ENCODE assay signal across 17 cellular contexts in the genomic region with DNA sequence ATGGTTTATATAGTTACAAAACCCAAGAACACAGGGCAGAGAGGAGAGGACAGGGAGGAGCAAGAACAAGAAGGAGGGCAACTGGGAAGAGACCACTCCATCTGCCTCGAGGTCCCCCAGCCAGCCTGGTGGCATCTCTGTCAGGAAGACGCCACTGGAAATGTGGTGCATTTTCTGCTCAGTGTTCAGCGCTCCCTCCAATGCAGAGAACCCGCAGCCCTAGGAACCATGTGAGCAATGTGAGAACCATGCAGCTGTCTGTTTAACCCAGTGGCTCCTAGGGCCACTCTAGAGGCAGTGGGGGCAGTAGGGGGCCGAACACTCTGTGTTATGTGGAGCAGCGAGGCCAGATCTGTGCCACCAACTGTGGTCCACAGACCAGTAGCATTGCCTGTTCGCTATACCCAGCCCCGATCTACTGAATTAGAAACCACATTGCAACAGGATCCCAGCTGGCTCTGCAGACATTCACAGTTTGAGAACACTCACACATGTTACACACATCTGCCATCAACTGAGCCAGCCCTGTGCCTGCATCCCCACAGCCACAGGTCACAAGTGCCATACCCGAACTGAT.
"Had no signal": no experiment of that assay in that cellular context is flagged by ENCODE, and none has a peak within 500 bp of the region (broad histone marks: within the 10 kb centered on the region; RNA-seq: fewer than 3 reads in every experiment).

No MANE protein-coding gene starts in this region.

- H3K36me3 ChIP-seq: adrenal gland, breast epithelium, stomach, upper lobe of left lung had no signal

- H3K9me3 ChIP-seq: adrenal gland, breast epithelium, stomach, upper lobe of left lung had no signal

- ATAC-seq: activated naive CD4-positive, alpha-beta T cell treated with anti-CD3 and anti-CD28 coated beads, Interleukin-2, amount 50 U/mL, for 72 hours; left colon; T-helper 17 cell had no signal

- H3K4me1 ChIP-seq: adrenal gland, stomach, upper lobe of left lung had no signal

- DNase-seq: activated CD4-positive, alpha-beta T cell treated with anti-CD3 and anti-CD28 coated beads, Interleukin-2, amount 50 U/mL, for 1 hour; activated CD4-positive, CD25-positive, alpha-beta regulatory T cell treated with anti-CD3 and anti-CD28 coated beads, Interleukin-2, amount 50 U/mL, for 72 hours; activated gamma-delta T cell treated with Interleukin-2 at 50 U/mL for 16 hours; left colon; midbrain; nephron progenitor cell; retina; stimulated activated CD4-positive, alpha-beta T cell treated with anti-CD3 and anti-CD28 coated beads, Interleukin-15, amount 100 ng/mL, for 24 hours; stimulated activated CD4-positive, alpha-beta T cell treated with anti-CD3 and anti-CD28 coated beads, Interleukin-2, amount 100 ng/mL, for 48 hours; stomach; T-helper 17 cell; upper lobe of left lung had no signal

- H3K4me3 ChIP-seq: adrenal gland, breast epithelium, coronary artery, stomach, upper lobe of left lung had no signal

- H3K27ac ChIP-seq: adrenal gland, stomach, upper lobe of left lung, VCaP had no signal

- H3K27me3 ChIP-seq: adrenal gland, breast epithelium, upper lobe of left lung had no signal
